8 cellular contexts compared by ENCODE assay signal in genomic region chr6:98833101-98834059, GRCh38. TPM values are rescaled to one million over a fixed set of nuclear protein-coding genes. Genes with fewer than 3 reads are reported as not detected.
DNase-seq lines count a peak whose midpoint lies in the region; ATAC-seq and TF ChIP-seq lines count a peak whose summit lies in the region.

No MANE protein-coding gene starts in this region.

- POLR2A ChIA-PET in Panc1 (lab: Charles Lee): no interaction called here

- H3K27me3 ChIP-seq in Panc1 (ENCODE audit: control insufficient read depth, insufficient read depth, low read length) (peaks cover 60% of the 10 kb centered on the region), liver (ENCODE audit: control insufficient read depth in 4 of 4, insufficient read depth in 4 of 4, low read length in 3 of 4) (peaks cover 0 to 48% (median 23%) of the 10 kb centered on the region in 4 donors), stomach (peaks cover 40 to 100% (median 100%) of the 10 kb centered on the region in 3 donors)

- peak overlapping the region; percentile 45 to 60 for H3K4me3 ChIP-seq in Panc1 (ENCODE audit: low read depth in 2 of 2, low read length in 2 of 2)
- H3K4me3 ChIP-seq in liver (ENCODE audit: low read depth in 1 of 3, low read length in 3 of 3): peak overlapping the region; percentile 26 to 63 (median 62)
- peak overlapping the region; percentile 51 to 68 (median 62) for H3K4me3 ChIP-seq in stomach

- TF ChIP-seq CTCF in Panc1 (IDR thresholded peaks at IDR 0.05) (peak; percentile 60), liver (IDR thresholded peaks at IDR 0.05; ENCODE audit: low read depth, low read length, missing input control) (no peak), stomach (IDR thresholded peaks at IDR 0.05) (no peak)

- no peak overlapping the region for H3K27ac ChIP-seq in Panc1 (ENCODE audit: low read length)
- H3K27ac ChIP-seq in cingulate gyrus (ENCODE audit: low read depth, low read length): peak overlapping the region; percentile 77
- H3K27ac ChIP-seq in liver (ENCODE audit: low read depth in 1 of 2, low read length in 2 of 2): no peak overlapping the region
- H3K27ac ChIP-seq in stomach: no peak overlapping the region

- no peaks in the 10 kb centered on the region for H3K36me3 ChIP-seq in Panc1 (ENCODE audit: control insufficient read depth, insufficient read depth, low read length)
- no peaks in the 10 kb centered on the region for H3K36me3 ChIP-seq in liver (ENCODE audit: control insufficient read depth in 4 of 4, insufficient read depth in 3 of 4, low read depth in 1 of 4, low read length in 3 of 4)
- H3K36me3 ChIP-seq in stomach: no peaks in the 10 kb centered on the region

- no peak for TF ChIP-seq EP300 in stomach (IDR thresholded peaks at IDR 0.05)

- H3K4me1 ChIP-seq in Panc1 (ENCODE audit: control insufficient read depth, insufficient read depth, low read length): peaks cover 9% of the 10 kb centered on the region
- peaks cover 27 to 43% (median 39%) of the 10 kb centered on the region in 4 donors for H3K4me1 ChIP-seq in liver (ENCODE audit: control insufficient read depth in 4 of 4, insufficient read depth in 4 of 4, low read length in 3 of 4)
- peaks cover 52 to 68% (median 54%) of the 10 kb centered on the region in 4 donors for H3K4me1 ChIP-seq in stomach

- TF ChIP-seq POLR2A in stomach (IDR thresholded peaks at IDR 0.05): no peak

- peak; percentile 17 for ATAC-seq in HG02852 (IDR thresholded peaks at IDR 0.05; ENCODE audit: unreplicated experiment)
- peak; percentile 78 for ATAC-seq in Panc1
- ATAC-seq in GM18858 (IDR thresholded peaks at IDR 0.05; ENCODE audit: unreplicated experiment): no peak

- no peak overlapping the region for H3K9ac ChIP-seq in liver (ENCODE audit: low read depth in 1 of 2, low read length in 2 of 2)

- in situ Hi-C loops in Panc1 (cut with HindIII; ENCODE audit: low pct_unique_long_range_greater_than_20kb, low sequenced_read_pairs): no loop called here

- BruUV-seq in Panc1 (replicated peaks; lab: Mats Ljungman, UMichigan): no TSS peak

- H3K9me3 ChIP-seq in Panc1 (ENCODE audit: control insufficient read depth, insufficient read depth, low read depth, low read length) (no peaks in the 10 kb centered on the region), liver (ENCODE audit: control insufficient read depth in 4 of 4, low read length in 3 of 4) (peaks cover 0 to 2% (median 0%) of the 10 kb centered on the region in 4 donors), stomach (no peaks in the 10 kb centered on the region)

- WGBS in liver: 2% methylated on average over 66 of the region's 66 CpGs
- WGBS in stomach, 5 donors: 1 to 2% (median 1%) methylated on average over 31 to 66 of the region's 66 CpGs

- intact Hi-C loops in Panc1 (cut with micrococcal nuclease; ENCODE audit: unreplicated experiment): no loop called here
- intact Hi-C loops in stomach (cut with DNase I; ENCODE audit: low total_unique reads): no loop called here

- CTCF ChIA-PET in Panc1 (lab: Charles Lee): interaction anchor here (1.1 kb wide), 1 partner anchor 286 kb away, joined by 3 read pairs; no protein-coding TSS in a partner anchor

- peak; percentile 17 for DNase-seq in DMS79 (lab: John Stamatoyannopoulos, UW)
- no peak for DNase-seq in Panc1 (ENCODE audit: low read depth, low spot score)
- DNase-seq in stomach: no peak
- no peak for DNase-seq in middle frontal gyrus (ENCODE audit: extremely low spot score, low spot score)

- TF ChIP-seq RAD21 in liver (IDR thresholded peaks at IDR 0.05): no peak

TF ChIP-seq in liver, 16 proteins besides CTCF, POLR2A, EP300 and RAD21:
- TF ChIP-seq JUND (IDR thresholded peaks at IDR 0.05) (no peak), FOXA1 (IDR thresholded peaks at IDR 0.05) (no peak), YY1 (IDR thresholded peaks at IDR 0.05) (no peak), SP1 (IDR thresholded peaks at IDR 0.05) (no peak), ZBTB33 (IDR thresholded peaks at IDR 0.05) (no peak), TAF1 (conservative IDR thresholded peaks at IDR 0.05) (no peak), NR2F2 (IDR thresholded peaks at IDR 0.05) (no peak), HNF4G (IDR thresholded peaks at IDR 0.05) (no peak), RXRA (IDR thresholded peaks at IDR 0.05) (no peak), GABPA (IDR thresholded peaks at IDR 0.05 in 1 of 2, conservative IDR thresholded peaks at IDR 0.05 in 1 of 2) (no peak), FOXA2 (IDR thresholded peaks at IDR 0.05) (no peak), ATF3 (IDR thresholded peaks at IDR 0.05) (no peak)
- TF ChIP-seq, protein P1, sequence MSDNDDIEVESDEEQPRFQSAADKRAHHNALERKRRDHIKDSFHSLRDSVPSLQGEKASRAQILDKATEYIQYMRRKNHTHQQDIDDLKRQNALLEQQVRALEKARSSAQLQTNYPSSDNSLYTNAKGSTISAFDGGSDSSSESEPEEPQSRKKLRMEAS (IDR thresholded peaks at IDR 0.05): no peak
- TF ChIP-seq, protein P2, sequence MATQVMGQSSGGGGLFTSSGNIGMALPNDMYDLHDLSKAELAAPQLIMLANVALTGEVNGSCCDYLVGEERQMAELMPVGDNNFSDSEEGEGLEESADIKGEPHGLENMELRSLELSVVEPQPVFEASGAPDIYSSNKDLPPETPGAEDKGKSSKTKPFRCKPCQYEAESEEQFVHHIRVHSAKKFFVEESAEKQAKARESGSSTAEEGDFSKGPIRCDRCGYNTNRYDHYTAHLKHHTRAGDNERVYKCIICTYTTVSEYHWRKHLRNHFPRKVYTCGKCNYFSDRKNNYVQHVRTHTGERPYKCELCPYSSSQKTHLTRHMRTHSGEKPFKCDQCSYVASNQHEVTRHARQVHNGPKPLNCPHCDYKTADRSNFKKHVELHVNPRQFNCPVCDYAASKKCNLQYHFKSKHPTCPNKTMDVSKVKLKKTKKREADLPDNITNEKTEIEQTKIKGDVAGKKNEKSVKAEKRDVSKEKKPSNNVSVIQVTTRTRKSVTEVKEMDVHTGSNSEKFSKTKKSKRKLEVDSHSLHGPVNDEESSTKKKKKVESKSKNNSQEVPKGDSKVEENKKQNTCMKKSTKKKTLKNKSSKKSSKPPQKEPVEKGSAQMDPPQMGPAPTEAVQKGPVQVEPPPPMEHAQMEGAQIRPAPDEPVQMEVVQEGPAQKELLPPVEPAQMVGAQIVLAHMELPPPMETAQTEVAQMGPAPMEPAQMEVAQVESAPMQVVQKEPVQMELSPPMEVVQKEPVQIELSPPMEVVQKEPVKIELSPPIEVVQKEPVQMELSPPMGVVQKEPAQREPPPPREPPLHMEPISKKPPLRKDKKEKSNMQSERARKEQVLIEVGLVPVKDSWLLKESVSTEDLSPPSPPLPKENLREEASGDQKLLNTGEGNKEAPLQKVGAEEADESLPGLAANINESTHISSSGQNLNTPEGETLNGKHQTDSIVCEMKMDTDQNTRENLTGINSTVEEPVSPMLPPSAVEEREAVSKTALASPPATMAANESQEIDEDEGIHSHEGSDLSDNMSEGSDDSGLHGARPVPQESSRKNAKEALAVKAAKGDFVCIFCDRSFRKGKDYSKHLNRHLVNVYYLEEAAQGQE (IDR thresholded peaks at IDR 0.05): no peak
TF ChIP-seq in liver: peak in this region for 0.

RNA-seq across cellular contexts. Expression of gene POU3F2, which starts 1.0 kb away (rescaled TPM):
- total RNA-seq in Panc1 (2021; ENCODE audit: unreplicated experiment) (not detected), liver (not detected), stomach (under 1 TPM in 1 of 5 donors, not detected in 4; under 0.01 TPM)
- polyA plus RNA-seq in Panc1 (2012; ENCODE audit: insufficient read length): not detected
- polyA plus RNA-seq in liver (not detected), stomach (not detected)
